9 cellular contexts compared by ENCODE assay signal in genomic region chr17:3693829-3694231, GRCh38. TPM values are rescaled to one million over a fixed set of nuclear protein-coding genes. Genes with fewer than 3 reads are reported as not detected.
DNase-seq lines count a peak whose midpoint lies in the region; ATAC-seq, FAIRE-seq and TF ChIP-seq lines count a peak whose summit lies in the region.
"Had no signal": no experiment of that assay in that cellular context is flagged by ENCODE, and none has a peak within 500 bp of the region (broad histone marks: within the 10 kb centered on the region; RNA-seq: fewer than 3 reads in every experiment).

No MANE protein-coding gene starts in this region.

- H3K9me3 Mint-ChIP-seq in immature natural killer cell: no peaks in the 10 kb centered on the region

- intact Hi-C loops in PC-3 (cut with micrococcal nuclease): no loop called here

- H4K20me1 ChIP-seq in DOHH2 (ENCODE audit: control insufficient read depth, insufficient read depth, low read depth, low read length) (peaks cover 5% of the 10 kb centered on the region; the same call in 1 of the 2 replicates), PC-3 (ENCODE audit: low read length) (no peaks in the 10 kb centered on the region)

- H3K79me2 ChIP-seq in DOHH2 (ENCODE audit: control insufficient read depth, low read length) (peaks cover 68% of the 10 kb centered on the region), PC-3 (ENCODE audit: low read length) (0 out of 2 replicates have a peak, but pooled peaks cover 4% of the 10 kb centered on the region)

- no peak overlapping the region for H3K9ac ChIP-seq in PC-3 (ENCODE audit: low read length)

- H3K4me3 ChIP-seq in DOHH2 (ENCODE audit: low read length) (peak overlapping the region; percentile 92), PC-3 (ENCODE audit: low read length) (no peak overlapping the region), small intestine (ENCODE audit: low read depth in 1 of 2, low read length in 2 of 2) (no peak overlapping the region)

- H3K4me3 Mint-ChIP-seq in immature natural killer cell: peak overlapping the region; percentile 53 to 76 (median 74)

- peaks cover 3 to 9% (median 6%) of the 10 kb centered on the region in 3 donors for H3K27me3 Mint-ChIP-seq in immature natural killer cell (ENCODE audit: low read depth in 3 of 3)

- peak; percentile 44 for ATAC-seq in GM21390 (IDR thresholded peaks at IDR 0.05; ENCODE audit: unreplicated experiment)
- ATAC-seq in PC-3: no peak

- CTCF ChIA-PET in PC-3 (lab: Charles Lee): no interaction called here

- peak overlapping the region; percentile 7 to 84 (median 74) for H3K27ac Mint-ChIP-seq in immature natural killer cell

- peaks cover 5% of the 10 kb centered on the region for H3K9me3 ChIP-seq in DOHH2 (ENCODE audit: control insufficient read depth, insufficient read depth, low read length)
- H3K9me3 ChIP-seq in PC-3 (ENCODE audit: low read length): no peaks in the 10 kb centered on the region
- H3K9me3 ChIP-seq in small intestine (ENCODE audit: control insufficient read depth, low read depth): no peaks in the 10 kb centered on the region

- H3K9me2 ChIP-seq in DOHH2 (replicated peaks; ENCODE audit: control insufficient read depth, low read length): no peaks in the 10 kb centered on the region
- no peaks in the 10 kb centered on the region for H3K9me2 ChIP-seq in PC-3 (replicated peaks; ENCODE audit: low read length)

- peaks cover 2% of the 10 kb centered on the region; the same call in 1 of the 2 replicates for H3F3A ChIP-seq in DOHH2 (ENCODE audit: control insufficient read depth, insufficient read depth)
- no peaks in the 10 kb centered on the region for H3F3A ChIP-seq in PC-3 (ENCODE audit: low read length, unreplicated experiment)

- DNase-seq in MV-4-11 (lab: John Stamatoyannopoulos, UW) (peak; percentile 58), immature natural killer cell (peak; percentile 84 to 87 (median 85)), PC-3 (no peak), islet precursor cell (no peak), middle frontal gyrus (ENCODE audit: extremely low spot score, low spot score) (no peak), small intestine (no peak)
- DNase-seq: GF-D8 had no signal

- H3K4me2 ChIP-seq in DOHH2 (ENCODE audit: low read length): peak overlapping the region; percentile 85
- H3K4me2 ChIP-seq in PC-3 (ENCODE audit: low read length): no peak overlapping the region

- H3K27me3 ChIP-seq in DOHH2 (ENCODE audit: control insufficient read depth, low read length): no peaks in the 10 kb centered on the region
- H3K27me3 ChIP-seq in PC-3 (ENCODE audit: low read length): no peaks in the 10 kb centered on the region
- peaks cover 2 to 7% of the 10 kb centered on the region in 2 donors for H3K27me3 ChIP-seq in small intestine (ENCODE audit: control insufficient read depth in 2 of 2, insufficient read depth in 2 of 2, low read length in 2 of 2)

- 58 to 60% (median 59%) methylated on average over 9 of the region's 9 CpGs for whole genome bisulfite sequencing in small intestine, 3 donors

- H3K4me1 Mint-ChIP-seq in immature natural killer cell: peaks cover 32 to 33% of the 10 kb centered on the region in 2 donors

- peaks cover 4% of the 10 kb centered on the region in 3 donors for H3K36me3 Mint-ChIP-seq in immature natural killer cell

- TF ChIP-seq CTCF in DOHH2 (IDR thresholded peaks at IDR 0.05; ENCODE audit: low read depth, low read length, poor library complexity, severe bottlenecking) (no peak), PC-3 (conservative IDR thresholded peaks at IDR 0.05; ENCODE audit: low read depth, low read length) (no peak)

- POLR2A ChIA-PET in PC-3 (lab: Charles Lee; ENCODE audit: unreplicated experiment): no interaction called here

- peaks cover 60% of the 10 kb centered on the region for H3K4me1 ChIP-seq in DOHH2 (ENCODE audit: control insufficient read depth, low read length)
- peaks cover 4% of the 10 kb centered on the region; the same call in 1 of the 2 replicates for H3K4me1 ChIP-seq in PC-3 (ENCODE audit: insufficient read depth, low read length)
- H3K4me1 ChIP-seq in small intestine (ENCODE audit: control insufficient read depth in 2 of 2, insufficient read depth in 1 of 2, low read depth in 1 of 2, low read length in 1 of 2): no peaks in the 10 kb centered on the region

- H3K36me3 ChIP-seq in DOHH2 (ENCODE audit: control insufficient read depth, low read length): peaks cover 54% of the 10 kb centered on the region
- H3K36me3 ChIP-seq in PC-3 (ENCODE audit: low read depth, low read length): no peaks in the 10 kb centered on the region
- no peaks in the 10 kb centered on the region for H3K36me3 ChIP-seq in small intestine (ENCODE audit: control insufficient read depth in 2 of 2, insufficient read depth in 2 of 2, low read length in 2 of 2)

- peak overlapping the region; percentile 82 for H3K27ac ChIP-seq in DOHH2 (ENCODE audit: low read depth, low read length)
- no peak overlapping the region for H3K27ac ChIP-seq in PC-3 (ENCODE audit: low read length)
- H3K27ac ChIP-seq in small intestine (ENCODE audit: low read depth in 1 of 2, low read length in 1 of 2): no peak overlapping the region

- no TSS peak for BruUV-seq in PC-3 (replicated peaks; lab: Mats Ljungman, UMichigan)

- FAIRE-seq in small intestine (lab: Jason Lieb, UNC): no peak

- H2AFZ ChIP-seq in PC-3 (ENCODE audit: low read length): no peak overlapping the region

RNA-seq across cellular contexts. Expression of gene P2RX5, which starts 2.1 kb away (rescaled TPM):
- polyA plus RNA-seq in immature natural killer cell (1 to 10 TPM; 5.9 to 8.9 (median 8.4) TPM), small intestine (1 to 10 TPM in 2 of 3 donors, under 1 TPM in 1; 0.67 to 5.6 (median 3.0) TPM)
- total RNA-seq in PC-3 (2014; rRNA removed): 13.0 and 19.3 TPM in 2 replicates

RNA-seq across cellular contexts. Expression of gene EMC6, which starts 25.2 kb away (rescaled TPM):
- polyA plus RNA-seq in immature natural killer cell (100 to 1,000 TPM; 104 to 137 (median 135) TPM), small intestine (10 to 100 TPM; 62.2 to 85.4 (median 81.7) TPM)
- total RNA-seq in PC-3 (2014; rRNA removed): 56.5 and 60.4 TPM in 2 replicates

RNA-seq across cellular contexts. Expression of gene TAX1BP3, which starts 25.5 kb away (rescaled TPM):
- polyA plus RNA-seq in immature natural killer cell: 10 to 100 TPM; 36.1 to 49.2 (median 41.5) TPM
- 87.7 and 100 TPM in 2 replicates for total RNA-seq in PC-3 (2014; rRNA removed)
- 100 to 1,000 TPM; 102 to 442 (median 356) TPM for polyA plus RNA-seq in small intestine

RNA-seq across cellular contexts. Expression of gene HASPIN, which starts 29.9 kb away (rescaled TPM):
- polyA plus RNA-seq in immature natural killer cell (under 1 TPM in 2 of 3 donors, not detected in 1; 0.20 to 0.47 TPM), small intestine (1 to 10 TPM in 1 of 3 donors, not detected in 2; 3.6 TPM)
- total RNA-seq in PC-3 (2014; rRNA removed): 10.6 and 12.7 TPM in 2 replicates

RNA-seq across cellular contexts. Expression of gene CTNS, which starts 57.3 kb away (rescaled TPM):
- polyA plus RNA-seq in immature natural killer cell (10 to 100 TPM in 1 of 3 donors, 1 to 10 TPM in 2; 6.0 to 12.7 (median 7.2) TPM), small intestine (1 to 10 TPM; 5.4 to 8.0 (median 5.9) TPM)
- 10.2 and 17.5 TPM in 2 replicates for total RNA-seq in PC-3 (2014; rRNA removed)

Comparison
In these comparisons a context has a peak if more than half of its experiments do, and no peak if none do; other contexts are left out.
1. DNase-seq: peak in MV-4-11 (single experiment) and immature natural killer cell (3 of 3); none in PC-3 (single experiment), islet precursor cell (single experiment), middle frontal gyrus (single experiment) and small intestine (single experiment).